In genomic region chr17:35489944-35490343, GRCh38 we compare ENCODE assay signal across 21 cellular contexts. TPM values are rescaled to one million over a fixed set of nuclear protein-coding genes. Genes with fewer than 3 reads are reported as not detected.
DNase-seq lines count a peak whose midpoint lies in the region; ATAC-seq and TF ChIP-seq lines count a peak whose summit lies in the region.
"Had no signal": no experiment of that assay in that cellular context is flagged by ENCODE, and none has a peak within 500 bp of the region (broad histone marks: within the 10 kb centered on the region; RNA-seq: fewer than 3 reads in every experiment).

No MANE protein-coding gene starts in this region.

- no peaks in the 10 kb centered on the region for H3K36me3 ChIP-seq in neural progenitor cell

- no peak for TF ChIP-seq CTCF in CD4-positive, alpha-beta T cell (IDR thresholded peaks at IDR 0.05)
- TF ChIP-seq CTCF in neural progenitor cell (IDR thresholded peaks at IDR 0.05) (no peak), mesothelial cell of epicardium (IDR thresholded peaks at IDR 0.05; ENCODE audit: unreplicated experiment) (no peak)

- peak overlapping the region; percentile 96 for H3K27ac Mint-ChIP-seq in CD4-positive, alpha-beta T cell
- H3K27ac Mint-ChIP-seq in IgD-negative memory B cell: peak overlapping the region in 2 of 3 donors; percentile 73 to 90
- H3K27ac Mint-ChIP-seq in neural progenitor cell: no peak overlapping the region
- no peak overlapping the region for H3K27ac Mint-ChIP-seq in mesothelial cell of epicardium

- no peaks in the 10 kb centered on the region for H3K27me3 Mint-ChIP-seq in CD4-positive, alpha-beta T cell
- H3K27me3 Mint-ChIP-seq in IgD-negative memory B cell: peaks cover 49% of the 10 kb centered on the region
- peaks cover 87% of the 10 kb centered on the region for H3K27me3 Mint-ChIP-seq in neural progenitor cell (ENCODE audit: insufficient read depth, low read depth)
- peaks cover 95% of the 10 kb centered on the region for H3K27me3 Mint-ChIP-seq in mesothelial cell of epicardium (ENCODE audit: low read depth)

- no peaks in the 10 kb centered on the region for H3K79me2 ChIP-seq in neural progenitor cell (ENCODE audit: low read depth)

- POLR2A ChIA-PET in CD4-positive, alpha-beta T cell (lab: Charles Lee): no interaction called here

- CTCF ChIA-PET in CD4-positive, alpha-beta T cell (lab: Charles Lee): interaction anchor here (1.0 to 1.5 kb wide), 2 partner anchors 9 to 43 kb away, joined by 3 read pairs; no protein-coding TSS in a partner anchor

- no peak overlapping the region for H3K9ac ChIP-seq in neural progenitor cell
- H3K9ac ChIP-seq: BLaER1 had no signal

- no peak overlapping the region for H3K4me3 ChIP-seq in neural progenitor cell
- H3K4me3 ChIP-seq: BLaER1 had no signal

- intact Hi-C loops in CD4-positive, alpha-beta T cell (cut with DNase I, micrococcal nuclease): loop anchor here (2.0 to 10.0 kb wide), 5 partner anchors 43 to 173 kb away; partner anchors contain the start of genes SLFN11 (in 2 of the 2), SLFN12L (in 2 of the 2) and SLFN13 (in 2 of the 2)

- H3K4me3 Mint-ChIP-seq in CD4-positive, alpha-beta T cell: peak overlapping the region; percentile 9
- H3K4me3 Mint-ChIP-seq in IgD-negative memory B cell: peak overlapping the region in 2 of 4 donors; percentile 9 to 93
- H3K4me3 Mint-ChIP-seq in neural progenitor cell: peak overlapping the region; percentile 0
- no peak overlapping the region for H3K4me3 Mint-ChIP-seq in mesothelial cell of epicardium

- H3K36me3 Mint-ChIP-seq in CD4-positive, alpha-beta T cell (ENCODE audit: low read depth): peaks cover 79% of the 10 kb centered on the region
- H3K36me3 Mint-ChIP-seq in IgD-negative memory B cell (peaks cover 1% of the 10 kb centered on the region), neural progenitor cell (no peaks in the 10 kb centered on the region), mesothelial cell of epicardium (no peaks in the 10 kb centered on the region)

- no peaks in the 10 kb centered on the region for H3K27me3 ChIP-seq in CD4-positive, alpha-beta T cell (ENCODE audit: control insufficient read depth, insufficient read depth, low read length)
- H3K27me3 ChIP-seq in neural progenitor cell: peaks cover 100% of the 10 kb centered on the region

- H3K4me1 Mint-ChIP-seq in CD4-positive, alpha-beta T cell (ENCODE audit: low read depth): peaks cover 64% of the 10 kb centered on the region
- H3K4me1 Mint-ChIP-seq in IgD-negative memory B cell: peaks cover 13 to 16% (median 16%) of the 10 kb centered on the region in 3 donors
- H3K4me1 Mint-ChIP-seq in neural progenitor cell: peaks cover 7% of the 10 kb centered on the region
- peaks cover 3% of the 10 kb centered on the region for H3K4me1 Mint-ChIP-seq in mesothelial cell of epicardium

- no peaks in the 10 kb centered on the region for H4K20me1 ChIP-seq in neural progenitor cell (ENCODE audit: low read depth)
- H4K20me1 ChIP-seq: BLaER1 had no signal

- H3F3A ChIP-seq in neural progenitor cell (ENCODE audit: low read depth): no peaks in the 10 kb centered on the region

- peaks cover 7% of the 10 kb centered on the region for H3K9me3 Mint-ChIP-seq in CD4-positive, alpha-beta T cell
- H3K9me3 Mint-ChIP-seq in IgD-negative memory B cell (peaks cover 0 to 6% (median 2%) of the 10 kb centered on the region in 3 donors), neural progenitor cell (peaks cover 29% of the 10 kb centered on the region), mesothelial cell of epicardium (no peaks in the 10 kb centered on the region)

- no peak overlapping the region for H3K27ac ChIP-seq in CD4-positive, alpha-beta T cell (ENCODE audit: low read depth, low read length)
- no peak overlapping the region for H3K27ac ChIP-seq in neural progenitor cell
- H3K27ac ChIP-seq: BLaER1, HL-60 had no signal

- H2AFZ ChIP-seq in neural progenitor cell (replicated peaks): no peak overlapping the region

- H3K9me3 ChIP-seq in CD4-positive, alpha-beta T cell (ENCODE audit: control insufficient read depth, low read length): peaks cover 8% of the 10 kb centered on the region
- H3K9me3 ChIP-seq in neural progenitor cell (ENCODE audit: low read depth): no peaks in the 10 kb centered on the region

- no peak for DNase-seq in CD4-positive, alpha-beta T cell
- DNase-seq in iPS-NIHi7 (ENCODE audit: extremely low spot score): peak; percentile 38
- DNase-seq in neural progenitor cell (ENCODE audit: low spot score): no peak
- DNase-seq in mesothelial cell of epicardium (ENCODE audit: low spot score in 2 of 2, unreplicated experiment in 2 of 2): no peak
- DNase-seq: ACHN; COR-L47; DMS153; KBM-7; NCI-H1048; NCI-H2107; NCI-H226; NCI-H526 treated with DMSO at 0.1 percent for 48 hours; NK-92 treated with Interleukin-12 subunit alpha and Interleukin-12 subunit beta, amount 100 ng/mL, for 24 hours had no signal

- no peak for ATAC-seq in CD4-positive, alpha-beta T cell (ENCODE audit: poor library complexity)
- ATAC-seq in HG03520 (IDR thresholded peaks at IDR 0.05; ENCODE audit: unreplicated experiment) (no peak), HG03196 (IDR thresholded peaks at IDR 0.05; ENCODE audit: unreplicated experiment) (no peak), HG03159 (IDR thresholded peaks at IDR 0.05; ENCODE audit: unreplicated experiment) (no peak)
- ATAC-seq: HCT116 had no signal

- H3K4me2 ChIP-seq in neural progenitor cell: no peak overlapping the region
- H3K4me2 ChIP-seq: BLaER1 had no signal

- H3K4me1 ChIP-seq in neural progenitor cell: no peaks in the 10 kb centered on the region
- H3K4me1 ChIP-seq: BLaER1 had no signal

RNA-seq across cellular contexts. Expression of gene SLFN13, which starts 41.4 kb away (rescaled TPM):
- total RNA-seq in CD4-positive, alpha-beta T cell: 1 to 10 TPM; 9.5 to 9.7 TPM
- polyA plus RNA-seq in IgD-negative memory B cell: 7.1 TPM
- total RNA-seq in neural progenitor cell (ENCODE audit: low replicate concordance) (0.31 and 0.88 TPM in 2 replicates), mesothelial cell of epicardium (23.1 to 24.7 TPM (median 23.7 TPM) in 3 replicates)
- total RNA-seq: SK-MEL-5 had no signal

RNA-seq across cellular contexts. Expression of gene SLFN12L, which starts 47.5 kb away (rescaled TPM):
- total RNA-seq in CD4-positive, alpha-beta T cell: 10 to 100 TPM; 23.4 to 24.3 TPM
- polyA plus RNA-seq in IgD-negative memory B cell: 1.9 TPM
- total RNA-seq in neural progenitor cell (ENCODE audit: low replicate concordance) (not detected in 2 replicates), mesothelial cell of epicardium (0.09 to 0.18 TPM (median 0.09 TPM) in 3 replicates)
- total RNA-seq: SK-MEL-5 had no signal

RNA-seq across cellular contexts. Expression of gene SLFN12, which starts 57.6 kb away (rescaled TPM):
- total RNA-seq in CD4-positive, alpha-beta T cell: 1 to 10 TPM; 1.3 to 2.4 TPM
- polyA plus RNA-seq in IgD-negative memory B cell: 2.4 TPM
- total RNA-seq in neural progenitor cell (ENCODE audit: low replicate concordance) (6.8 and 7.2 TPM in 2 replicates), mesothelial cell of epicardium (18.4 to 19.5 TPM (median 18.8 TPM) in 3 replicates)

Comparison
In these comparisons a context has a peak if more than half of its experiments do, and no peak if none do; other contexts are left out.
1. H3K27ac Mint-ChIP-seq: peak in CD4-positive, alpha-beta T cell (single experiment) and IgD-negative memory B cell (2 of 3); none in neural progenitor cell (single experiment) and mesothelial cell of epicardium (single experiment).
2. RNA of gene SLFN12L, which starts 47.5 kb away (total RNA-seq): 23.4 to 24.3 TPM in CD4-positive, alpha-beta T cell; 0.09 to 0.18 TPM in mesothelial cell of epicardium and not detected in neural progenitor cell; every median in the first group is over 10 times any median in the second.